1 cellular context compared by ENCODE assay signal in genomic region chr2:161123531-161124030, GRCh38.
TF ChIP-seq lines count a peak whose summit lies in the region.

No MANE protein-coding gene starts in this region.

TF ChIP-seq in HepG2, 621 proteins besides CTCF, POLR2A, EP300 and RAD21:
- TF ChIP-seq PAXIP1 (CRISPR knock-in tag; conservative IDR thresholded peaks at IDR 0.05) (0 out of 2 replicates have a peak, but pooled peaks have one; percentile 22), ZNF800 (CRISPR knock-in tag; IDR thresholded peaks at IDR 0.05) (0 out of 2 replicates have a peak, but pooled peaks have one; percentile 44), ZNF564 (CRISPR knock-in tag; IDR thresholded peaks at IDR 0.05) (no peak), GABPB1 (CRISPR knock-in tag; IDR thresholded peaks at IDR 0.05) (0 out of 2 replicates have a peak, but pooled peaks have one; percentile 5), ZNF768 (CRISPR knock-in tag; IDR thresholded peaks at IDR 0.05) (no peak), FOXJ3 (CRISPR knock-in tag; IDR thresholded peaks at IDR 0.05; ENCODE audit: borderline replicate concordance) (peak; percentile 45; the same call in 1 of the 2 replicates), MIXL1 (CRISPR knock-in tag; IDR thresholded peaks at IDR 0.05) (0 out of 2 replicates have a peak, but pooled peaks have one; percentile 5)
TF ChIP-seq in HepG2: peak in this region for 5.
